In genomic region chr2:215687149-215688031, GRCh38 we compare ENCODE assay signal across 25 cellular contexts.
A peak's percentile ranks its signal among the peaks of the same experiment; 100 is the strongest.
DNase-seq lines count a peak whose midpoint lies in the region; ATAC-seq, FAIRE-seq and TF ChIP-seq lines count a peak whose summit lies in the region.
"Had no signal": no experiment of that assay in that cellular context is flagged by ENCODE, and none has a peak within 500 bp of the region (broad histone marks: within the 10 kb centered on the region; RNA-seq: fewer than 3 reads in every experiment).

No MANE protein-coding gene starts in this region.

- WGBS in HepG2 (ENCODE audit: low lambda C conversion rate) = 94% methylated on average over 2 of the region's 2 CpGs
- WGBS in right lobe of liver (ENCODE audit: insufficient coverage, low coverage, low lambda C conversion rate, missing lambda C conversion rate) = 96% methylated on average over 2 of the region's 2 CpGs
- 54% methylated on average over 2 of the region's 2 CpGs for WGBS in hepatocyte (ENCODE audit: low lambda C conversion rate, missing lambda C conversion rate)

- DNase-seq in HepG2 (ENCODE audit: low spot score) = no peak
- no peak for DNase-seq in right lobe of liver
- DNase-seq in hepatocyte (ENCODE audit: low spot score) = no peak
- no peak for DNase-seq in osteocyte (ENCODE audit: extremely low spot score, unreplicated experiment)
- no peak for DNase-seq in A673 (ENCODE audit: low spot score)
- DNase-seq: CD4-positive, CD25-positive, alpha-beta regulatory T cell; GM23248; H7; NCI-H1092; NCI-H1417 treated with DMSO at 0.1 percent for 48 hours; NCI-H1930; NCI-H446; NCI-H524 treated with DMSO at 0.1 percent for 48 hours; Right ventricle myocardium superior; RPMI8226; SW 1271 had no signal

- TF ChIP-seq CTCF in HepG2 (CRISPR knock-in tag; IDR thresholded peaks at IDR 0.05) (no peak), right lobe of liver (IDR thresholded peaks at IDR 0.05) (no peak), hepatocyte (IDR thresholded peaks at IDR 0.05; ENCODE audit: poor library complexity) (no peak), osteocyte (IDR thresholded peaks at IDR 0.05) (no peak), A673 (conservative IDR thresholded peaks at IDR 0.05; ENCODE audit: low read depth, low read length) (no peak)

- TF ChIP-seq EP300 in HepG2 (IDR thresholded peaks at IDR 0.05; ENCODE audit: low read depth in 2 of 2, low read length in 2 of 2) (no peak), HepG2 (CRISPR knock-in tag; IDR thresholded peaks at IDR 0.05; ENCODE audit: borderline replicate concordance) (no peak)

- H3K4me2 ChIP-seq in HepG2 (ENCODE audit: low read depth, low read length) (no peak overlapping the region), hepatocyte (no peak overlapping the region)
- H3K4me2 ChIP-seq: BLaER1 had no signal

- H3K4me3 ChIP-seq in HepG2 (replicated peaks in 1 of 3; ENCODE audit: insufficient read depth in 1 of 3, low read depth in 2 of 3, low read length in 3 of 3) (no peak overlapping the region), right lobe of liver (no peak overlapping the region), hepatocyte (no peak overlapping the region), A673 (ENCODE audit: low read depth, low read length, poor library complexity, severe bottlenecking) (no peak overlapping the region)
- H3K4me3 ChIP-seq: BLaER1, GM23248, SJSA1 had no signal

- H3K9me3 Mint-ChIP-seq in osteocyte (ENCODE audit: unreplicated experiment) = no peaks in the 10 kb centered on the region

- H4K20me1 ChIP-seq in HepG2 (ENCODE audit: insufficient read depth, low read length) = no peaks in the 10 kb centered on the region
- no peaks in the 10 kb centered on the region for H4K20me1 ChIP-seq in hepatocyte (ENCODE audit: insufficient read depth, poor library complexity, severe bottlenecking)
- H4K20me1 ChIP-seq: BLaER1 had no signal

- CTCF ChIA-PET in HepG2 (lab: Yijun Ruan, JAX; ENCODE audit: low intra/inter-chr PET ratio, low total read pairs) = no interaction called here
- CTCF ChIA-PET in A673 (lab: Charles Lee) = no interaction called here

- H3K27ac Mint-ChIP-seq in osteocyte (ENCODE audit: unreplicated experiment) = peak overlapping the region; percentile 53
- H3K27ac Mint-ChIP-seq: CD4-positive, CD25-positive, alpha-beta regulatory T cell; IgD-negative memory B cell had no signal

- H3K79me2 ChIP-seq in HepG2 (ENCODE audit: insufficient read depth, low read length) (no peaks in the 10 kb centered on the region), hepatocyte (no peaks in the 10 kb centered on the region)

- H3K36me3 ChIP-seq in HepG2 (replicated peaks in 1 of 2; ENCODE audit: control insufficient read depth in 1 of 2, insufficient read depth in 2 of 2, low read length in 2 of 2) (no peaks in the 10 kb centered on the region), right lobe of liver (no peaks in the 10 kb centered on the region), hepatocyte (replicated peaks; ENCODE audit: insufficient read depth, low read depth) (no peaks in the 10 kb centered on the region), A673 (ENCODE audit: insufficient read depth, low read length, poor library complexity, severe bottlenecking) (no peaks in the 10 kb centered on the region)
- H3K36me3 ChIP-seq: BLaER1, SJSA1 had no signal

- H3K9ac ChIP-seq in HepG2 (ENCODE audit: insufficient read depth, low read depth, low read length) = no peak overlapping the region
- H3K9ac ChIP-seq: BLaER1, GM23248 had no signal

- peaks cover 19% of the 10 kb centered on the region for H3K9me3 ChIP-seq in HepG2 (ENCODE audit: low read length)
- no peaks in the 10 kb centered on the region for H3K9me3 ChIP-seq in right lobe of liver
- H3K9me3 ChIP-seq in hepatocyte (ENCODE audit: low read depth) = no peaks in the 10 kb centered on the region
- no peaks in the 10 kb centered on the region for H3K9me3 ChIP-seq in A673 (ENCODE audit: low read depth, low read length, poor library complexity, severe bottlenecking)
- H3K9me3 ChIP-seq: BLaER1 had no signal

- no peak for FAIRE-seq in HepG2 (lab: Jason Lieb, UNC)
- FAIRE-seq: D721Med, HTR-8/SVneo had no signal

- no peak for TF ChIP-seq POLR2A in HepG2 (IDR thresholded peaks at IDR 0.05; ENCODE audit: insufficient read depth in 1 of 2, low read depth in 2 of 2, low read length in 2 of 2)
- TF ChIP-seq POLR2A in right lobe of liver (IDR thresholded peaks at IDR 0.05) = no peak

- H3K27me3 ChIP-seq in HepG2 (ENCODE audit: control insufficient read depth in 1 of 2, insufficient read depth in 2 of 2, low read length in 2 of 2) (no peaks in the 10 kb centered on the region), right lobe of liver (no peaks in the 10 kb centered on the region), hepatocyte (no peaks in the 10 kb centered on the region), A673 (replicated peaks; ENCODE audit: insufficient read depth, low read depth, low read length, poor library complexity) (no peaks in the 10 kb centered on the region)
- H3K27me3 ChIP-seq: BLaER1, SJSA1 had no signal

- H3K4me1 Mint-ChIP-seq in osteocyte (ENCODE audit: unreplicated experiment) = peaks cover 55% of the 10 kb centered on the region
- H3K4me1 Mint-ChIP-seq: CD4-positive, CD25-positive, alpha-beta regulatory T cell; IgD-negative memory B cell had no signal

- H3K4me3 Mint-ChIP-seq in osteocyte (ENCODE audit: unreplicated experiment) = no peak overlapping the region
- H3K4me3 Mint-ChIP-seq: CD4-positive, CD25-positive, alpha-beta regulatory T cell; IgD-negative memory B cell had no signal

- ATAC-seq in HepG2 (no peak), right lobe of liver (no peak), SK-N-SH treated with all-trans-retinoic acid at 6 μM for 48 hours (no peak), GM21786 (IDR thresholded peaks at IDR 0.05; ENCODE audit: unreplicated experiment) (no peak), HG02884 (IDR thresholded peaks at IDR 0.05; ENCODE audit: unreplicated experiment) (no peak)

- H3K9me2 ChIP-seq in hepatocyte (replicated peaks; ENCODE audit: insufficient read depth) = no peaks in the 10 kb centered on the region

- no peaks in the 10 kb centered on the region for H3K36me3 Mint-ChIP-seq in osteocyte (ENCODE audit: unreplicated experiment)
- H3K36me3 Mint-ChIP-seq: CD4-positive, CD25-positive, alpha-beta regulatory T cell; IgD-negative memory B cell had no signal

- no peak for TF ChIP-seq RAD21 in HepG2 (CRISPR knock-in tag; IDR thresholded peaks at IDR 0.05)

- H2AFZ ChIP-seq in HepG2 (ENCODE audit: low read length) (no peak overlapping the region), hepatocyte (peak overlapping the region; percentile 6)
- H2AFZ ChIP-seq: GM23248 had no signal

- H3K27ac ChIP-seq in HepG2 (ENCODE audit: extremely low read length, insufficient read depth, low read length) = no peak overlapping the region
- no peak overlapping the region for H3K27ac ChIP-seq in right lobe of liver
- H3K27ac ChIP-seq in hepatocyte = peak overlapping the region; percentile 18
- no peak overlapping the region for H3K27ac ChIP-seq in A673 (ENCODE audit: low read depth, low read length, poor library complexity, severe bottlenecking)
- H3K27ac ChIP-seq: 22Rv1, BLaER1, GM23248, SJSA1 had no signal

- POLR2A ChIA-PET in HepG2 (lab: Yijun Ruan, JAX) = interaction anchor here (1.1 kb wide), 1 partner anchor 25 kb away, joined by 3 read pairs; no protein-coding TSS in a partner anchor
- POLR2A ChIA-PET in A673 (lab: Charles Lee; ENCODE audit: low non-redundant PET) = no interaction called here

- H3K27me3 Mint-ChIP-seq in osteocyte (ENCODE audit: unreplicated experiment) = no peaks in the 10 kb centered on the region

- intact Hi-C loops in HepG2 (cut with micrococcal nuclease; ENCODE audit: unreplicated experiment) (no loop called here), right lobe of liver (cut with DNase I) (no loop called here), A673 (cut with micrococcal nuclease; ENCODE audit: unreplicated experiment) (no loop called here)

- BruUV-seq in HepG2 (replicated peaks; lab: Mats Ljungman, UMichigan) (no TSS peak), A673 (replicated peaks; lab: Mats Ljungman, UMichigan) (no TSS peak)

- H3K4me1 ChIP-seq in HepG2 (ENCODE audit: insufficient read depth, low read length) = peaks cover 76% of the 10 kb centered on the region
- peaks cover 0 to 15% (median 2%) of the 10 kb centered on the region in 4 donors for H3K4me1 ChIP-seq in right lobe of liver
- H3K4me1 ChIP-seq in hepatocyte (ENCODE audit: insufficient read depth) = peaks cover 16% of the 10 kb centered on the region
- H3K4me1 ChIP-seq in A673 (ENCODE audit: insufficient read depth, low read length, poor library complexity, severe bottlenecking) = peaks cover 7% of the 10 kb centered on the region
- H3K4me1 ChIP-seq: BLaER1 had no signal

- in situ Hi-C loops in HepG2 (cut with HindIII; ENCODE audit: extremely low pct_ligation_motif_present, low pct_unique_long_range_greater_than_20kb) = no loop called here

TF ChIP-seq in HepG2, 621 proteins besides CTCF, POLR2A, EP300 and RAD21 (continues in another document):
- 0 out of 2 replicates have a peak, but pooled peaks have one; percentile 12 for TF ChIP-seq TCF7 (IDR thresholded peaks at IDR 0.05; ENCODE audit: low read depth)
- TF ChIP-seq MAFK (conservative IDR thresholded peaks at IDR 0.05 in 1 of 2, IDR thresholded peaks at IDR 0.05 in 1 of 2; ENCODE audit: low read length in 2 of 2) = peak; percentile 63 to 77
- no peak for TF ChIP-seq RNF2 (conservative IDR thresholded peaks at IDR 0.05; ENCODE audit: low read depth)
- no peak for TF ChIP-seq MLLT10 (CRISPR knock-in tag; IDR thresholded peaks at IDR 0.05)

TF ChIP-seq in SK-N-SH treated with all-trans-retinoic acid at 6 μM for 48 hours, 23 proteins besides CTCF, POLR2A, EP300 and RAD21:
- TF ChIP-seq ZFP3 (CRISPR knock-in tag; IDR thresholded peaks at IDR 0.05) (no peak), ZNF565 (CRISPR knock-in tag; conservative IDR thresholded peaks at IDR 0.05; ENCODE audit: low read depth) (no peak), ISL1 (CRISPR knock-in tag; IDR thresholded peaks at IDR 0.05) (0 out of 2 replicates have a peak, but pooled peaks have one; percentile 37)
